ENCODE assay signal across 18 cellular contexts in the genomic region with DNA sequence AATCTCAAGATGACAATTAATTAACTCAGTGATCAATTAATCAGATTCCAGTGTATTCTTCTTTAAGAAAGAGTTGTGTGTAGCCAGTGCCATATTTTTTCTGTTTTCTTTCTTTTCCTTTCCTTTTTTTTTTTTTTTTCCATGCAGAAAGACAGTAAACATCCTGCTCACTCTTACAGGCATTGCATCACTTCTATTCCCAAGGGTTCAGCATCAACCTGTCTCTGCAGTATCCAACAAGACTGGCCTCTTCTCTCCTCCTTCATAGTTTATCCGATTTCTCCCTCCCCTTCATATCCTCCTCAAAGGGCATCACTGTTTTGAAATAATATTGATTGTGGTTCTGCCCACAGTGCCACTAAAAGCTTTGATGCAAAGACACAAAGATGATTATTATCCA.
"Had no signal": no experiment of that assay in that cellular context is flagged by ENCODE, and none has a peak within 500 bp of the region (broad histone marks: within the 10 kb centered on the region; RNA-seq: fewer than 3 reads in every experiment).

No MANE protein-coding gene starts in this region.

- H3K27ac ChIP-seq: adrenal gland, esophagus muscularis mucosa, heart right ventricle, ovary, psoas muscle, stomach, WERI-Rb-1 had no signal

- H3K9me3 ChIP-seq: adrenal gland, esophagus muscularis mucosa, heart right ventricle, ovary, psoas muscle, stomach had no signal

- DNase-seq: activated CD4-positive, alpha-beta T cell treated with anti-CD3 and anti-CD28 coated beads for 1 hour; activated CD4-positive, alpha-beta T cell treated with anti-CD3 and anti-CD28 coated beads, Interleukin-2, amount 50 U/mL, for 4 hours; activated effector memory CD4-positive, alpha-beta T cell treated with anti-CD3 and anti-CD28 coated beads, Interleukin-2, amount 50 U/mL, for 16 hours; activated naive CD4-positive, alpha-beta T cell treated with anti-CD3 and anti-CD28 coated beads, Interleukin-2, amount 50 U/mL, for 16 hours; activated T-cell treated with anti-CD3 and anti-CD28 coated beads, Interleukin-2, amount 50 U/mL, for 72 hours; adrenal gland; effector CD8-positive, alpha-beta T cell; heart right ventricle; naive thymus-derived CD8-positive, alpha-beta T cell; ovary; psoas muscle; right cardiac atrium; stimulated activated CD4-positive, alpha-beta T cell treated with anti-CD3 and anti-CD28 coated beads, Interleukin-4, amount 100 ng/mL, for 24 hours; stomach; T-helper 2 cell; WERI-Rb-1 had no signal

- H3K36me3 ChIP-seq: adrenal gland, esophagus muscularis mucosa, heart right ventricle, ovary, stomach, WERI-Rb-1 had no signal

- ATAC-seq: activated T-cell treated with anti-CD3 and anti-CD28 coated beads, Interleukin-2, amount 50 U/mL, for 72 hours; heart right ventricle; naive thymus-derived CD8-positive, alpha-beta T cell; psoas muscle; right cardiac atrium; stimulated activated effector memory CD8-positive, alpha-beta T cell treated with anti-CD3 and anti-CD28 coated beads, Interleukin-12 subunit alpha, Interleukin-12 subunit beta, amount 100 ng/mL, for 72 hours had no signal

- H3K27me3 ChIP-seq: adrenal gland, esophagus muscularis mucosa, ovary, stomach had no signal

- H3K4me3 ChIP-seq: adrenal gland, esophagus muscularis mucosa, heart right ventricle, ovary, psoas muscle, stomach had no signal

- H3K4me1 ChIP-seq: adrenal gland, esophagus muscularis mucosa, heart right ventricle, psoas muscle, stomach had no signal
